26 cellular contexts compared by ENCODE assay signal in genomic region chr20:5677389-5677788, GRCh38.
"Had no signal": no experiment of that assay in that cellular context is flagged by ENCODE, and none has a peak within 500 bp of the region (broad histone marks: within the 10 kb centered on the region; RNA-seq: fewer than 3 reads in every experiment).

No MANE protein-coding gene starts in this region.

- H3K27ac ChIP-seq: esophagus muscularis mucosa, foreskin keratinocyte, gastroesophageal sphincter, heart left ventricle, hepatocyte, left lung, ovary, psoas muscle, skin epidermis, spleen, testis, tibial artery had no signal

- ATAC-seq: foreskin keratinocyte; gastroesophageal sphincter; heart left ventricle; left lung; mucosa of descending colon; psoas muscle; right cardiac atrium; stimulated activated memory B cell treated with anti-CD40 and anti-IgM and Interleukin-4, amounts not matched to agents 10 μg/mL and 1 μg/mL and 100 μg/mL, for 72 hours; stimulated activated naive CD8-positive, alpha-beta T cell treated with anti-CD3 and anti-CD28 coated beads, Interleukin-15, Interleukin-2, amounts not matched to agents 100 U/mL and 50 U/mL, for 24 hours had no signal

- H3K27me3 ChIP-seq: esophagus muscularis mucosa, foreskin keratinocyte, gastroesophageal sphincter, heart left ventricle, hepatocyte, left lung, ovary, spleen, testis, tibial artery had no signal

- H3K4me1 ChIP-seq: esophagus muscularis mucosa, gastroesophageal sphincter, psoas muscle, testis, tibial artery had no signal

- H3K36me3 ChIP-seq: esophagus muscularis mucosa, gastroesophageal sphincter, heart left ventricle, left lung, ovary, spleen, tibial artery had no signal

- H3K4me2 ChIP-seq: hepatocyte had no signal

- H3K79me2 ChIP-seq: hepatocyte had no signal

- DNase-seq: effector memory CD4-positive, alpha-beta T cell; foreskin keratinocyte; heart left ventricle; kidney; left lung; mesenchymal stem cell; mucosa of descending colon; naive B cell; nephron progenitor cell; occipital lobe; ovary; psoas muscle; right cardiac atrium; spleen; stimulated activated CD4-positive, alpha-beta T cell treated with anti-CD3 and anti-CD28 coated beads, Interleukin-4, amount 100 ng/mL, for 4 hours; stimulated activated naive CD8-positive, alpha-beta T cell treated with anti-CD3 and anti-CD28 coated beads, Interleukin-15, Interleukin-2, amounts not matched to agents 100 U/mL and 50 U/mL, for 24 hours; substantia nigra; testis; tibial artery had no signal

- H3K9me3 ChIP-seq: esophagus muscularis mucosa, gastroesophageal sphincter, heart left ventricle, left lung, mucosa of descending colon, ovary, psoas muscle, spleen, testis, tibial artery had no signal

- FAIRE-seq: colon, endothelial cell of umbilical vein, kidney had no signal

- H2AFZ ChIP-seq: hepatocyte had no signal

- H3K4me3 ChIP-seq: esophagus muscularis mucosa, gastroesophageal sphincter, heart left ventricle, hepatocyte, left lung, mucosa of descending colon, ovary, psoas muscle, skin epidermis, spleen, testis, tibial artery had no signal
